11 cellular contexts compared by ENCODE assay signal in genomic region chr4:99855677-99856076, GRCh38. TPM values are rescaled to one million over a fixed set of nuclear protein-coding genes. Genes with fewer than 3 reads are reported as not detected.
DNase-seq lines count a peak whose midpoint lies in the region; ATAC-seq and TF ChIP-seq lines count a peak whose summit lies in the region.
"Had no signal": no experiment of that assay in that cellular context is flagged by ENCODE, and none has a peak within 500 bp of the region (broad histone marks: within the 10 kb centered on the region; RNA-seq: fewer than 3 reads in every experiment).

No MANE protein-coding gene starts in this region.

- DNase-seq in activated CD4-positive, CD25-positive, alpha-beta regulatory T cell (lab: John Stamatoyannopoulos, UW): no peak
- DNase-seq in osteoblast (ENCODE audit: insufficient read length, low spot score, missing footprints) (no peak), ACHN (no peak), glutamatergic neuron (no peak), A172 (ENCODE audit: low spot score) (no peak)

- H3K27me3 ChIP-seq in OCI-LY3 (ENCODE audit: low read depth, low read length) (no peaks in the 10 kb centered on the region), osteoblast (ENCODE audit: insufficient read depth, low read length) (no peaks in the 10 kb centered on the region)
- H3K27me3 ChIP-seq: body of pancreas had no signal

- no peaks in the 10 kb centered on the region for H3K9me3 Mint-ChIP-seq in glutamatergic neuron (ENCODE audit: unreplicated experiment)

- H3K9me3 ChIP-seq in OCI-LY3 (ENCODE audit: insufficient read depth, low read length) (no peaks in the 10 kb centered on the region), osteoblast (ENCODE audit: low read depth, low read length) (no peaks in the 10 kb centered on the region)
- H3K9me3 ChIP-seq: body of pancreas had no signal

- no peak overlapping the region for H2AFZ ChIP-seq in OCI-LY3 (ENCODE audit: low read depth, low read length)
- H2AFZ ChIP-seq in osteoblast (ENCODE audit: low read length): no peak overlapping the region

- ATAC-seq in activated CD4-positive, CD25-positive, alpha-beta regulatory T cell treated with anti-CD3 and anti-CD28 coated beads, Interleukin-2, amount 50 U/mL, for 24 hours: peak; percentile 15 to 17
- peak; percentile 23 for ATAC-seq in HG02870 (IDR thresholded peaks at IDR 0.05; ENCODE audit: unreplicated experiment)
- ATAC-seq: body of pancreas had no signal

- H3K4me1 ChIP-seq in OCI-LY3 (ENCODE audit: low read length) (peaks cover 48% of the 10 kb centered on the region), osteoblast (ENCODE audit: insufficient read depth, low read length) (no peaks in the 10 kb centered on the region)

- TF ChIP-seq CTCF in OCI-LY3 (IDR thresholded peaks at IDR 0.05; ENCODE audit: low read depth, low read length) (no peak), osteoblast (IDR thresholded peaks at IDR 0.05; ENCODE audit: extremely low read depth, low read depth, low read length) (no peak), glutamatergic neuron (IDR thresholded peaks at IDR 0.05; ENCODE audit: partially characterized antibody, unreplicated experiment) (no peak)

- H3K4me2 ChIP-seq in OCI-LY3 (ENCODE audit: low read length) (peak overlapping the region; percentile 47), osteoblast (ENCODE audit: insufficient read depth, low read length) (peak overlapping the region; percentile 2)

- H3K36me3 ChIP-seq in OCI-LY3 (replicated peaks; ENCODE audit: low read depth, low read length): peaks cover 60% of the 10 kb centered on the region
- H3K36me3 ChIP-seq in osteoblast (ENCODE audit: insufficient read depth, low read length): no peaks in the 10 kb centered on the region

- H3K4me1 Mint-ChIP-seq in glutamatergic neuron (ENCODE audit: low read depth, unreplicated experiment): no peaks in the 10 kb centered on the region

- H3K9ac ChIP-seq in OCI-LY3 (ENCODE audit: low read length): no peak overlapping the region

- H3K27ac Mint-ChIP-seq in glutamatergic neuron (ENCODE audit: unreplicated experiment): no peak overlapping the region

- H3K4me3 Mint-ChIP-seq in glutamatergic neuron (ENCODE audit: unreplicated experiment): no peak overlapping the region

- H4K20me1 ChIP-seq in OCI-LY3 (ENCODE audit: insufficient read depth, low read length) (no peaks in the 10 kb centered on the region), osteoblast (ENCODE audit: insufficient read depth, low read length) (no peaks in the 10 kb centered on the region)

- H3K79me2 ChIP-seq in OCI-LY3 (ENCODE audit: low read length) (peaks cover 20% of the 10 kb centered on the region; the same call in 1 of the 2 replicates), osteoblast (ENCODE audit: insufficient read depth, low read length) (no peaks in the 10 kb centered on the region)

- peaks cover 2% of the 10 kb centered on the region for H3K27me3 Mint-ChIP-seq in glutamatergic neuron (ENCODE audit: unreplicated experiment)

- H3K36me3 Mint-ChIP-seq in glutamatergic neuron (ENCODE audit: unreplicated experiment): no peaks in the 10 kb centered on the region

- H3K27ac ChIP-seq in OCI-LY3 (ENCODE audit: low read length) (peak overlapping the region; percentile 66), osteoblast (ENCODE audit: low read depth, low read length) (no peak overlapping the region)
- H3K27ac ChIP-seq: 22Rv1 had no signal

- H3K4me3 ChIP-seq in OCI-LY3 (ENCODE audit: low read length) (no peak overlapping the region), osteoblast (ENCODE audit: insufficient read depth, low read length) (no peak overlapping the region)
- H3K4me3 ChIP-seq: body of pancreas had no signal

- in situ Hi-C loops in ACHN (cut with HindIII; ENCODE audit: low pct_ligation_motif_present, low pct_unique_long_range_greater_than_20kb, low sequenced_read_pairs): no loop called here

RNA-seq across cellular contexts. Expression of gene LAMTOR3, which starts 38.5 kb away (rescaled TPM):
- total RNA-seq in osteoblast (39.5 and 42.0 TPM in 2 replicates), glutamatergic neuron (ENCODE audit: unreplicated experiment) (39.1 TPM)
- total RNA-seq in A172 (2014; rRNA removed; shearing (Covaris generic)): 59.8 and 65.9 TPM in 2 replicates

RNA-seq across cellular contexts. Expression of gene DAPP1, which starts 39.0 kb away (rescaled TPM):
- total RNA-seq in osteoblast (not detected in 2 replicates), glutamatergic neuron (ENCODE audit: unreplicated experiment) (not detected)
- total RNA-seq in A172 (2014; rRNA removed; shearing (Covaris generic)): not detected in 2 replicates
- total RNA-seq: myocyte had no signal
